In the genomic region with DNA sequence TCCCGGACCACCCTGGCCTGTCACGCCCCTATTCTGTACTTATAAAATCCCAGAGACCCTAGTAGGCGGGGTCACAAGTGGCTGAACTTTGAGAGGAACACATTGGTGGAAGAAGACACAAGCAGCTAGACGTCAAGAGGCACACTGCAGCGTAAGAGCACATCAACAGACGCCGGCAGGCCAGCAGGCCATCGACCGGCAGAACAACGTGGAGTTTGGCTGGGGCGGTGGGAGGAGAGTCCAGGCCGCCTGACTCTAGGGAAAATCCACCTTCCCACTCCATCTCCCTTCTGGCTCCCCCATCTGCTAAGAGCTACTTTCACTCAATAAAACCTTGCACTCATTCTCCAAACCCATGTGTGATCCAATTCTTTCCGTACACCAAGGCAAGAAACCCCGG, we compare ENCODE assay signal across 1 cellular context.
TF ChIP-seq lines count a peak whose summit lies in the region.

No MANE protein-coding gene starts in this region.

TF ChIP-seq in IMR-90, 13 proteins besides CTCF, POLR2A, EP300 and RAD21 (continued from another document):
- TF ChIP-seq, protein P1, sequence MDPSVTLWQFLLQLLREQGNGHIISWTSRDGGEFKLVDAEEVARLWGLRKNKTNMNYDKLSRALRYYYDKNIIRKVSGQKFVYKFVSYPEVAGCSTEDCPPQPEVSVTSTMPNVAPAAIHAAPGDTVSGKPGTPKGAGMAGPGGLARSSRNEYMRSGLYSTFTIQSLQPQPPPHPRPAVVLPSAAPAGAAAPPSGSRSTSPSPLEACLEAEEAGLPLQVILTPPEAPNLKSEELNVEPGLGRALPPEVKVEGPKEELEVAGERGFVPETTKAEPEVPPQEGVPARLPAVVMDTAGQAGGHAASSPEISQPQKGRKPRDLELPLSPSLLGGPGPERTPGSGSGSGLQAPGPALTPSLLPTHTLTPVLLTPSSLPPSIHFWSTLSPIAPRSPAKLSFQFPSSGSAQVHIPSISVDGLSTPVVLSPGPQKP (IDR thresholded peaks at IDR 0.05; ENCODE audit: borderline replicate concordance, low read depth, low read length), result no peak
- TF ChIP-seq NFE2L2 (IDR thresholded peaks at IDR 0.05; ENCODE audit: low read depth, low read length) (no peak), SMC3 (IDR thresholded peaks at IDR 0.05; ENCODE audit: low read depth, low read length) (no peak), FOS (IDR thresholded peaks at IDR 0.05; ENCODE audit: low read depth, low read length) (no peak), CEBPB (IDR thresholded peaks at IDR 0.05; ENCODE audit: low read depth, low read length) (no peak), BHLHE40 (IDR thresholded peaks at IDR 0.05; ENCODE audit: low read depth, low read length) (no peak), MXI1 (IDR thresholded peaks at IDR 0.05; ENCODE audit: borderline replicate concordance, low read depth, low read length) (no peak), RCOR1 (IDR thresholded peaks at IDR 0.05; ENCODE audit: insufficient replicate concordance, low read length) (no peak), CHD1 (IDR thresholded peaks at IDR 0.05; ENCODE audit: low read depth, low read length) (no peak)
TF ChIP-seq in IMR-90: peak in this region for 0.
